ENCODE assay signal across 7 cellular contexts in the genomic region with DNA sequence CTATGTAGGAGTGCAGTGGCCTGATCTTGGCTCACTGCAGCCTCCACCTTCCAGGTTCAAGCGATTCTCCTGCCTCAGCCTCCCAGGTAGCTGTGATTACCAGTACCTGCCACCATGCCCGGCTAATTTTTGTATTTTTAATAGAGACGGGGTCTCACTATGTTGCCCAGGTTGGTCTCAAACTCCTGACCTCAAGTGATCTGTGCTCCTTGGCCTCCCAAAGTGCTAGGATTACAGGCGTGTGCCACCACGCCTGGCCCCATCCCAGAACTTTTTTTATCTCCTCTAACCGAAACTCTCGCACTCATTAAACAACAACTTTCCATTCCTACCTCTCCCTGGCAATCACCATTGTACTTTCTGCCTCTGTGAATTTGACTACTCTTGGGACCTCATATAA. TPM values are rescaled to one million over a fixed set of nuclear protein-coding genes. Genes with fewer than 3 reads are reported as not detected.
A peak's percentile ranks its signal among the peaks of the same experiment; 100 is the strongest.
DNase-seq lines count a peak whose midpoint lies in the region; ATAC-seq and TF ChIP-seq lines count a peak whose summit lies in the region.
"Not testable (repeated sequence)": the region's sequence is repeated elsewhere in the genome, so short reads cannot be mapped to it uniquely, and the experiment has no call there.

No MANE protein-coding gene starts in this region.

- POLR2A ChIA-PET in CD8-positive, alpha-beta T cell (lab: Charles Lee); T-cell (lab: Charles Lee); activated CD4-positive, alpha-beta T cell treated with anti-CD3 and anti-CD28 coated beads, Interleukin-2, amount 10 ng/mL, durations not matched to agents 7 days and 5 days (lab: Charles Lee): not testable (repeated sequence)

- not testable (repeated sequence) for ATAC-seq in CD8-positive, alpha-beta T cell; T-cell (replicated peaks in 1 of 4); central memory CD8-positive, alpha-beta T cell (replicated peaks; ENCODE audit: extremely low read depth, poor library complexity, severe bottlenecking); memory B cell (ENCODE audit: low read depth)

- peaks cover 24% of the 10 kb centered on the region for H3K4me1 ChIP-seq in CD8-positive, alpha-beta T cell (ENCODE audit: insufficient read depth, low read length)

- not testable (repeated sequence) for H4K20me1 ChIP-seq in neural cell (ENCODE audit: insufficient read depth)

- not testable (repeated sequence) for H3K4me3 ChIP-seq in CD8-positive, alpha-beta T cell (ENCODE audit: low read depth, low read length)
- H3K4me3 ChIP-seq in neural cell (ENCODE audit: low read length) = peak overlapping the region; percentile 100

- H3K27ac Mint-ChIP-seq in CD8-positive, alpha-beta T cell = peak overlapping the region; percentile 4
- peak overlapping the region; percentile 5 to 12 for H3K27ac Mint-ChIP-seq in T-cell
- H3K27ac Mint-ChIP-seq in activated CD4-positive, alpha-beta T cell treated with anti-CD3 and anti-CD28 coated beads, Interleukin-2, amount 10 ng/mL, durations not matched to agents 7 days and 5 days; activated naive CD4-positive, alpha-beta T cell treated with anti-CD3 and anti-CD28 coated beads for 36 hours; central memory CD8-positive, alpha-beta T cell (ENCODE audit: low read depth); memory B cell: not testable (repeated sequence)

- intact Hi-C loops in CD8-positive, alpha-beta T cell (cut with DNase I, micrococcal nuclease) = loop anchor here in 1 of 2 experiments (10.0 kb wide), 1 partner anchor 137 kb away; no protein-coding TSS in a partner anchor
- intact Hi-C loops in activated naive CD4-positive, alpha-beta T cell treated with anti-CD3 and anti-CD28 coated beads for 36 hours (cut with micrococcal nuclease) = loop anchor here (10.0 kb wide), 2 partner anchors 377 to 617 kb away; no protein-coding TSS in a partner anchor

- H3K79me2 ChIP-seq in neural cell (replicated peaks; ENCODE audit: insufficient read depth, low read length) = peaks cover 22% of the 10 kb centered on the region

- CTCF ChIA-PET in CD8-positive, alpha-beta T cell (lab: Charles Lee) = interaction anchor here (1.2 to 1.9 kb wide), 2 partner anchors 9 to 129 kb away, joined by 3 to 4 read pairs; no protein-coding TSS in a partner anchor
- CTCF ChIA-PET in T-cell (lab: Charles Lee); activated CD4-positive, alpha-beta T cell treated with anti-CD3 and anti-CD28 coated beads, Interleukin-2, amount 10 ng/mL, durations not matched to agents 7 days and 5 days (lab: Charles Lee); activated naive CD4-positive, alpha-beta T cell treated with anti-CD3 and anti-CD28 coated beads for 36 hours (lab: Charles Lee): not testable (repeated sequence)

- H2AFZ ChIP-seq in neural cell (ENCODE audit: low read depth, low read length) = not testable (repeated sequence)

- not testable (repeated sequence) for H3F3A ChIP-seq in neural cell (ENCODE audit: insufficient read depth, low read length, poor library complexity, severe bottlenecking)

- H3K9me3 ChIP-seq in CD8-positive, alpha-beta T cell (ENCODE audit: low read length); neural cell (ENCODE audit: low read length): not testable (repeated sequence)

- not testable (repeated sequence) for TF ChIP-seq RAD21 in neural cell (conservative IDR thresholded peaks at IDR 0.05)

- TF ChIP-seq EP300 in neural cell (conservative IDR thresholded peaks at IDR 0.05; ENCODE audit: poor library complexity, severe bottlenecking) = not testable (repeated sequence)

- H3K27ac ChIP-seq in CD8-positive, alpha-beta T cell (ENCODE audit: low read depth, low read length); neural cell (ENCODE audit: low read length): not testable (repeated sequence)

- DNase-seq in CD8-positive, alpha-beta T cell; T-cell; activated CD4-positive, alpha-beta T cell treated with anti-CD3 and anti-CD28 coated beads, Interleukin-2, amount 10 ng/mL, durations not matched to agents 7 days and 5 days; activated naive CD4-positive, alpha-beta T cell treated with anti-CD3 and anti-CD28 coated beads for 36 hours; central memory CD8-positive, alpha-beta T cell (ENCODE audit: low spot score in 2 of 2); memory B cell (ENCODE audit: low spot score in 2 of 2): not testable (repeated sequence)

- H3K27me3 ChIP-seq in CD8-positive, alpha-beta T cell (ENCODE audit: insufficient read depth, low read length); neural cell (ENCODE audit: insufficient read depth, low read depth, low read length): not testable (repeated sequence)

- H3K4me1 Mint-ChIP-seq in CD8-positive, alpha-beta T cell (ENCODE audit: low read depth) = peaks cover 37% of the 10 kb centered on the region
- H3K4me1 Mint-ChIP-seq in T-cell (peaks cover 20 to 37% (median 33%) of the 10 kb centered on the region in 3 donors), memory B cell (peaks cover 11% of the 10 kb centered on the region)
- peaks cover 39% of the 10 kb centered on the region for H3K4me1 Mint-ChIP-seq in activated CD4-positive, alpha-beta T cell treated with anti-CD3 and anti-CD28 coated beads, Interleukin-2, amount 10 ng/mL, durations not matched to agents 7 days and 5 days
- H3K4me1 Mint-ChIP-seq in activated naive CD4-positive, alpha-beta T cell treated with anti-CD3 and anti-CD28 coated beads for 36 hours (ENCODE audit: low read depth) = peaks cover 33% of the 10 kb centered on the region
- peaks cover 19% of the 10 kb centered on the region for H3K4me1 Mint-ChIP-seq in central memory CD8-positive, alpha-beta T cell

- H3K9me3 Mint-ChIP-seq in CD8-positive, alpha-beta T cell; T-cell; activated CD4-positive, alpha-beta T cell treated with anti-CD3 and anti-CD28 coated beads, Interleukin-2, amount 10 ng/mL, durations not matched to agents 7 days and 5 days; activated naive CD4-positive, alpha-beta T cell treated with anti-CD3 and anti-CD28 coated beads for 36 hours; central memory CD8-positive, alpha-beta T cell; memory B cell: not testable (repeated sequence)

- H3K36me3 ChIP-seq in CD8-positive, alpha-beta T cell (ENCODE audit: insufficient read depth, low read length); neural cell (ENCODE audit: insufficient read depth, low read length): not testable (repeated sequence)

- H3K4me2 ChIP-seq in neural cell (ENCODE audit: low read length) = not testable (repeated sequence)

- TF ChIP-seq CTCF in CD8-positive, alpha-beta T cell (IDR thresholded peaks at IDR 0.05); neural cell (IDR thresholded peaks at IDR 0.05; ENCODE audit: poor library complexity, severe bottlenecking): not testable (repeated sequence)

- H3K27me3 Mint-ChIP-seq in CD8-positive, alpha-beta T cell (ENCODE audit: low read depth); T-cell; activated CD4-positive, alpha-beta T cell treated with anti-CD3 and anti-CD28 coated beads, Interleukin-2, amount 10 ng/mL, durations not matched to agents 7 days and 5 days; activated naive CD4-positive, alpha-beta T cell treated with anti-CD3 and anti-CD28 coated beads for 36 hours (ENCODE audit: low read depth); memory B cell: not testable (repeated sequence)
- peaks cover 17% of the 10 kb centered on the region for H3K27me3 Mint-ChIP-seq in central memory CD8-positive, alpha-beta T cell

- peak overlapping the region; percentile 2 for H3K4me3 Mint-ChIP-seq in CD8-positive, alpha-beta T cell
- H3K4me3 Mint-ChIP-seq in T-cell (peak overlapping the region; percentile 7 to 50 (median 14)), memory B cell (peak overlapping the region; percentile 25)
- peak overlapping the region; percentile 93 for H3K4me3 Mint-ChIP-seq in activated CD4-positive, alpha-beta T cell treated with anti-CD3 and anti-CD28 coated beads, Interleukin-2, amount 10 ng/mL, durations not matched to agents 7 days and 5 days
- peak overlapping the region; percentile 2 for H3K4me3 Mint-ChIP-seq in activated naive CD4-positive, alpha-beta T cell treated with anti-CD3 and anti-CD28 coated beads for 36 hours
- peak overlapping the region; percentile 6 for H3K4me3 Mint-ChIP-seq in central memory CD8-positive, alpha-beta T cell

- not testable (repeated sequence) for H3K9me2 ChIP-seq in neural cell (ENCODE audit: insufficient read depth, low read length)

- H3K36me3 Mint-ChIP-seq in CD8-positive, alpha-beta T cell; T-cell; activated CD4-positive, alpha-beta T cell treated with anti-CD3 and anti-CD28 coated beads, Interleukin-2, amount 10 ng/mL, durations not matched to agents 7 days and 5 days (ENCODE audit: low read depth); activated naive CD4-positive, alpha-beta T cell treated with anti-CD3 and anti-CD28 coated beads for 36 hours (ENCODE audit: low read depth); central memory CD8-positive, alpha-beta T cell (ENCODE audit: insufficient read depth); memory B cell: not testable (repeated sequence)

- not testable (repeated sequence) for H3K9ac ChIP-seq in neural cell (ENCODE audit: low read length)

RNA-seq across cellular contexts. Expression of a gene that starts 33.2 kb away (rescaled TPM):
- total RNA-seq in CD8-positive, alpha-beta T cell = 100 to 1,000 TPM; 187 to 195 TPM
- total RNA-seq in T-cell = 100 to 1,000 TPM; 206 to 254 (median 239) TPM
- 100 to 1,000 TPM; 389 to 395 TPM for total RNA-seq in activated CD4-positive, alpha-beta T cell treated with anti-CD3 and anti-CD28 coated beads, Interleukin-2, amount 10 ng/mL, durations not matched to agents 7 days and 5 days
- total RNA-seq in activated naive CD4-positive, alpha-beta T cell treated with anti-CD3 and anti-CD28 coated beads for 36 hours = 100 to 1,000 TPM; 527 to 529 TPM
- 1,995 and 2,070 TPM in 2 replicates for polyA plus RNA-seq in neural cell
- polyA minus RNA-seq in neural cell = 339 and 402 TPM in 2 replicates

Comparison
In these comparisons a context has a peak if more than half of its experiments do, and no peak if none do; other contexts are left out.
1. H3K4me3 Mint-ChIP-seq: peak in every context shown above with its lines; median percentile 93 in activated CD4-positive, alpha-beta T cell treated with anti-CD3 and anti-CD28 coated beads, Interleukin-2, amount 10 ng/mL, durations not matched to agents 7 days and 5 days; 25 in memory B cell; 14 in T-cell; 6 in central memory CD8-positive, alpha-beta T cell; 2 in CD8-positive, alpha-beta T cell; 2 in activated naive CD4-positive, alpha-beta T cell treated with anti-CD3 and anti-CD28 coated beads for 36 hours.